In the genomic region with DNA sequence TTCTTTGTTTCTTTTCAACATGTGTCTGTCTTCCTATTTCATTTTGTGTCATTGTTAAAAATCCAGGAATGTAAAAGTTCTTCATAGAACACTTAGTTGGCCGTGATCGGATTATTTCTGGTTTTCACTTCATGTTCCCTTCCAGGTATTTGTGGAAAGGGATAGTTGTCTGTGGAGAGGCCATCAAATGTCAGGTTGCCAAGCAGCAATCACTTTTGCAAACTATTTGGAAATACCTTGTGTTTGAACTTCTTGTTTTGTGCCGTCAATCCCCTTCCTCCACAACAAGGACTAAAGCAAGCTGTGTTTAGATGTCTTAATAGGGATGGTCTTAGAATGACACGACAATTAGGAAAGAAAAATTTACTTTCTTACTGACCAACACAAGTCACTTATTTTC, we compare ENCODE assay signal across 21 cellular contexts.
"Had no signal": no experiment of that assay in that cellular context is flagged by ENCODE, and none has a peak within 500 bp of the region (broad histone marks: within the 10 kb centered on the region; RNA-seq: fewer than 3 reads in every experiment).

No MANE protein-coding gene starts in this region.

- H3K9me3 ChIP-seq: SJSA1 had no signal

- H3K36me3 ChIP-seq: SJSA1 had no signal

- DNase-seq: IMR-90, Karpas-422, KG1, MM.1S, NCI-H1092 treated with DMSO at 0.1 percent for 48 hours, NCI-H1436, NCI-H187, NCI-H2029, NCI-H2081 treated with DMSO at 0.1 percent for 48 hours, NCI-H2171, NCI-H226, NCI-H446, NCI-H510A, NCI-H524 treated with DMSO at 0.1 percent for 48 hours, NCI-H69, NCI-H774, Right ventricle myocardium superior, RPMI8226, SIG-M5 had no signal

- H3K27me3 ChIP-seq: SJSA1 had no signal

- H3K4me1 ChIP-seq: SJSA1 had no signal

- H3K27ac ChIP-seq: SJSA1, SK-N-MC had no signal

- H3K4me3 ChIP-seq: SJSA1, SK-N-MC had no signal
